ENCODE assay signal across 1 cellular context in genomic region chr3:15332405-15333098, GRCh38.
TF ChIP-seq lines count a peak whose summit lies in the region.

A gene with protein sequence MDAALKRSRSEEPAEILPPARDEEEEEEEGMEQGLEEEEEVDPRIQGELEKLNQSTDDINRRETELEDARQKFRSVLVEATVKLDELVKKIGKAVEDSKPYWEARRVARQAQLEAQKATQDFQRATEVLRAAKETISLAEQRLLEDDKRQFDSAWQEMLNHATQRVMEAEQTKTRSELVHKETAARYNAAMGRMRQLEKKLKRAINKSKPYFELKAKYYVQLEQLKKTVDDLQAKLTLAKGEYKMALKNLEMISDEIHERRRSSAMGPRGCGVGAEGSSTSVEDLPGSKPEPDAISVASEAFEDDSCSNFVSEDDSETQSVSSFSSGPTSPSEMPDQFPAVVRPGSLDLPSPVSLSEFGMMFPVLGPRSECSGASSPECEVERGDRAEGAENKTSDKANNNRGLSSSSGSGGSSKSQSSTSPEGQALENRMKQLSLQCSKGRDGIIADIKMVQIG (minus strand): TSS chr3:15332586. CDS start chr3:15332408, 178 bp downstream.

TF ChIP-seq in K562, 482 proteins besides CTCF, POLR2A, EP300 and RAD21 (continued from another document and continues in another):
- TF ChIP-seq, protein P1, sequence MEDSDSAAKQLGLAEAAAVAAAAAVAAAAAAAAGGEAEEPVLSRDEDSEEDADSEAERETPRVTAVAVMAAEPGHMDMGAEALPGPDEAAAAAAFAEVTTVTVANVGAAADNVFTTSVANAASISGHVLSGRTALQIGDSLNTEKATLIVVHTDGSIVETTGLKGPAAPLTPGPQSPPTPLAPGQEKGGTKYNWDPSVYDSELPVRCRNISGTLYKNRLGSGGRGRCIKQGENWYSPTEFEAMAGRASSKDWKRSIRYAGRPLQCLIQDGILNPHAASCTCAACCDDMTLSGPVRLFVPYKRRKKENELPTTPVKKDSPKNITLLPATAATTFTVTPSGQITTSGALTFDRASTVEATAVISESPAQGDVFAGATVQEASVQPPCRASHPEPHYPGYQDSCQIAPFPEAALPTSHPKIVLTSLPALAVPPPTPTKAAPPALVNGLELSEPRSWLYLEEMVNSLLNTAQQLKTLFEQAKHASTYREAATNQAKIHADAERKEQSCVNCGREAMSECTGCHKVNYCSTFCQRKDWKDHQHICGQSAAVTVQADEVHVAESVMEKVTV (CRISPR knock-in tag; IDR thresholded peaks at IDR 0.05), result peak; percentile 38; the same call in 1 of the 2 replicates
- peak; percentile 79; the same call in 1 of the 2 replicates for TF ChIP-seq SIN3B (IDR thresholded peaks at IDR 0.05; ENCODE audit: low read depth)
- no peak for TF ChIP-seq KAT8 (IDR thresholded peaks at IDR 0.05; ENCODE audit: low read depth)
- TF ChIP-seq KDM1A (IDR thresholded peaks at IDR 0.05), result no peak
- no peak for TF ChIP-seq ZC3H8 (IDR thresholded peaks at IDR 0.05)
- TF ChIP-seq BRF1 (IDR thresholded peaks at IDR 0.05; ENCODE audit: borderline replicate concordance, extremely low read depth, insufficient read length), result no peak
- 0 out of 2 replicates have a peak, but pooled peaks have one; percentile 17 for TF ChIP-seq KLF6 (CRISPR knock-in tag; IDR thresholded peaks at IDR 0.05; ENCODE audit: borderline replicate concordance)
- TF ChIP-seq SPI1 (IDR thresholded peaks at IDR 0.05; ENCODE audit: borderline replicate concordance, low read depth, low read length), result no peak
- peak; percentile 75 for TF ChIP-seq CCNT2 (IDR thresholded peaks at IDR 0.05; ENCODE audit: borderline replicate concordance, extremely low read depth, insufficient read length, low read depth, low read length)
- no peak for TF ChIP-seq ZNF668 (CRISPR knock-in tag; IDR thresholded peaks at IDR 0.05)
- TF ChIP-seq, protein P2, sequence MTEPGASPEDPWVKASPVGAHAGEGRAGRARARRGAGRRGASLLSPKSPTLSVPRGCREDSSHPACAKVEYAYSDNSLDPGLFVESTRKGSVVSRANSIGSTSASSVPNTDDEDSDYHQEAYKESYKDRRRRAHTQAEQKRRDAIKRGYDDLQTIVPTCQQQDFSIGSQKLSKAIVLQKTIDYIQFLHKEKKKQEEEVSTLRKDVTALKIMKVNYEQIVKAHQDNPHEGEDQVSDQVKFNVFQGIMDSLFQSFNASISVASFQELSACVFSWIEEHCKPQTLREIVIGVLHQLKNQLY (CRISPR knock-in tag; conservative IDR thresholded peaks at IDR 0.05), result peak; percentile 36 to 64; a peak in 1 of 4 replicates
- TF ChIP-seq ZBTB26 (CRISPR knock-in tag; IDR thresholded peaks at IDR 0.05), result 0 out of 2 replicates have a peak, but pooled peaks have one; percentile 46
- TF ChIP-seq, protein P3, sequence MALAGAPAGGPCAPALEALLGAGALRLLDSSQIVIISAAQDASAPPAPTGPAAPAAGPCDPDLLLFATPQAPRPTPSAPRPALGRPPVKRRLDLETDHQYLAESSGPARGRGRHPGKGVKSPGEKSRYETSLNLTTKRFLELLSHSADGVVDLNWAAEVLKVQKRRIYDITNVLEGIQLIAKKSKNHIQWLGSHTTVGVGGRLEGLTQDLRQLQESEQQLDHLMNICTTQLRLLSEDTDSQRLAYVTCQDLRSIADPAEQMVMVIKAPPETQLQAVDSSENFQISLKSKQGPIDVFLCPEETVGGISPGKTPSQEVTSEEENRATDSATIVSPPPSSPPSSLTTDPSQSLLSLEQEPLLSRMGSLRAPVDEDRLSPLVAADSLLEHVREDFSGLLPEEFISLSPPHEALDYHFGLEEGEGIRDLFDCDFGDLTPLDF (CRISPR knock-in tag; IDR thresholded peaks at IDR 0.05), result no peak
- TF ChIP-seq TGIF2 (CRISPR knock-in tag; IDR thresholded peaks at IDR 0.05), result no peak
- TF ChIP-seq MYBL2 (IDR thresholded peaks at IDR 0.05; ENCODE audit: low read depth), result no peak
- no peak for TF ChIP-seq MYBL2 (CRISPR knock-in tag; IDR thresholded peaks at IDR 0.05; ENCODE audit: borderline replicate concordance)
- TF ChIP-seq ZNF395 (CRISPR knock-in tag; IDR thresholded peaks at IDR 0.05), result peak; percentile 77
- TF ChIP-seq ZNF75A (CRISPR knock-in tag; IDR thresholded peaks at IDR 0.05), result no peak
- peak; percentile 94 for TF ChIP-seq MBD1 (CRISPR knock-in tag; IDR thresholded peaks at IDR 0.05)
- TF ChIP-seq ZNF146 (CRISPR knock-in tag; IDR thresholded peaks at IDR 0.05; ENCODE audit: unreplicated experiment), result no peak
- peak; percentile 38; the same call in 1 of the 2 replicates for TF ChIP-seq VEZF1 (CRISPR knock-in tag; IDR thresholded peaks at IDR 0.05)
- TF ChIP-seq HDAC8 (tag; IDR thresholded peaks at IDR 0.05), result 0 out of 2 replicates have a peak, but pooled peaks have one; percentile 24
- no peak; the same call in 1 of the 2 replicates for TF ChIP-seq HCFC1 (IDR thresholded peaks at IDR 0.05; ENCODE audit: low read depth, low read length)
- no peak for TF ChIP-seq HDAC3 (IDR thresholded peaks at IDR 0.05; ENCODE audit: borderline replicate concordance, partially characterized antibody)
- peak in 2 of 3 experiments; percentile 73 to 77 for TF ChIP-seq YY1 (IDR thresholded peaks at IDR 0.05; ENCODE audit: borderline replicate concordance in 1 of 3, control insufficient read depth in 1 of 3, extremely low read depth in 1 of 3, insufficient read depth in 3 of 3, insufficient read length in 1 of 3, insufficient replicate concordance in 2 of 3, low read depth in 1 of 3, low read length in 2 of 3)
- TF ChIP-seq MYC (IDR thresholded peaks at IDR 0.05; ENCODE audit: low read depth, low read length), result peak; percentile 47; the same call in 1 of the 2 replicates
- no peak for TF ChIP-seq MYC (CRISPR knock-in tag; IDR thresholded peaks at IDR 0.05; ENCODE audit: borderline replicate concordance, low read depth)
- no peak for TF ChIP-seq ZNF174 (CRISPR knock-in tag; IDR thresholded peaks at IDR 0.05)
- no peak for TF ChIP-seq ZC3H11A (IDR thresholded peaks at IDR 0.05; ENCODE audit: low read depth, low read length)
- no peak for TF ChIP-seq SMARCB1 (IDR thresholded peaks at IDR 0.05; ENCODE audit: insufficient read length, low read depth)
- peak in 1 of 2 experiments; percentile 9; a peak in 1 of 3 replicates for TF ChIP-seq CBX3 (IDR thresholded peaks at IDR 0.05; ENCODE audit: borderline replicate concordance in 1 of 2, low read length in 2 of 2)
- TF ChIP-seq, protein P4, sequence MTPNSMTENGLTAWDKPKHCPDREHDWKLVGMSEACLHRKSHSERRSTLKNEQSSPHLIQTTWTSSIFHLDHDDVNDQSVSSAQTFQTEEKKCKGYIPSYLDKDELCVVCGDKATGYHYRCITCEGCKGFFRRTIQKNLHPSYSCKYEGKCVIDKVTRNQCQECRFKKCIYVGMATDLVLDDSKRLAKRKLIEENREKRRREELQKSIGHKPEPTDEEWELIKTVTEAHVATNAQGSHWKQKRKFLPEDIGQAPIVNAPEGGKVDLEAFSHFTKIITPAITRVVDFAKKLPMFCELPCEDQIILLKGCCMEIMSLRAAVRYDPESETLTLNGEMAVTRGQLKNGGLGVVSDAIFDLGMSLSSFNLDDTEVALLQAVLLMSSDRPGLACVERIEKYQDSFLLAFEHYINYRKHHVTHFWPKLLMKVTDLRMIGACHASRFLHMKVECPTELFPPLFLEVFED (CRISPR knock-in tag; conservative IDR thresholded peaks at IDR 0.05), result 0 out of 2 replicates have a peak, but pooled peaks have one; percentile 55
- 0 out of 2 replicates have a peak, but pooled peaks have one; percentile 20 for TF ChIP-seq CBX5 (IDR thresholded peaks at IDR 0.05; ENCODE audit: borderline replicate concordance, low read depth)
- peak; percentile 92 for TF ChIP-seq GATAD2B (IDR thresholded peaks at IDR 0.05; ENCODE audit: borderline replicate concordance)
- TF ChIP-seq POLR2AphosphoS5 (IDR thresholded peaks at IDR 0.05; ENCODE audit: control insufficient read depth, insufficient read depth, low read depth, low read length), result 0 out of 2 replicates have a peak, but pooled peaks have one; percentile 26
- no peak for TF ChIP-seq ZNF197 (CRISPR knock-in tag; IDR thresholded peaks at IDR 0.05; ENCODE audit: low read depth)
- TF ChIP-seq ETV6 (IDR thresholded peaks at IDR 0.05; ENCODE audit: borderline replicate concordance in 1 of 2, low read depth in 2 of 2, low read length in 1 of 2), result no peak
- TF ChIP-seq ETV6 (CRISPR knock-in tag; IDR thresholded peaks at IDR 0.05; ENCODE audit: borderline replicate concordance), result 0 out of 2 replicates have a peak, but pooled peaks have one; percentile 20
- TF ChIP-seq ZNF408 (CRISPR knock-in tag; IDR thresholded peaks at IDR 0.05; ENCODE audit: low read depth), result no peak
- no peak for TF ChIP-seq KHSRP (IDR thresholded peaks at IDR 0.05)
- TF ChIP-seq CBX1 (IDR thresholded peaks at IDR 0.05; ENCODE audit: low read depth), result 0 out of 2 replicates have a peak, but pooled peaks have one; percentile 25
- 0 out of 2 replicates have a peak, but pooled peaks have one; percentile 40 for TF ChIP-seq NR3C1 (CRISPR knock-in tag; IDR thresholded peaks at IDR 0.05)
- TF ChIP-seq, protein P5, sequence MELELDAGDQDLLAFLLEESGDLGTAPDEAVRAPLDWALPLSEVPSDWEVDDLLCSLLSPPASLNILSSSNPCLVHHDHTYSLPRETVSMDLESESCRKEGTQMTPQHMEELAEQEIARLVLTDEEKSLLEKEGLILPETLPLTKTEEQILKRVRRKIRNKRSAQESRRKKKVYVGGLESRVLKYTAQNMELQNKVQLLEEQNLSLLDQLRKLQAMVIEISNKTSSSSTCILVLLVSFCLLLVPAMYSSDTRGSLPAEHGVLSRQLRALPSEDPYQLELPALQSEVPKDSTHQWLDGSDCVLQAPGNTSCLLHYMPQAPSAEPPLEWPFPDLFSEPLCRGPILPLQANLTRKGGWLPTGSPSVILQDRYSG (tag; conservative IDR thresholded peaks at IDR 0.05; ENCODE audit: low read depth), result peak; percentile 63; the same call in 1 of the 2 replicates
- peak; percentile 14; the same call in 1 of the 2 replicates for TF ChIP-seq SMARCA5 (IDR thresholded peaks at IDR 0.05)
- TF ChIP-seq SRSF3 (IDR thresholded peaks at IDR 0.05; ENCODE audit: insufficient read depth, low read length), result no peak
- peak; percentile 87 for TF ChIP-seq RBBP5 (IDR thresholded peaks at IDR 0.05; ENCODE audit: borderline replicate concordance, insufficient read depth, low read length, poor library complexity, severe bottlenecking)
- no peak for TF ChIP-seq SIRT6 (IDR thresholded peaks at IDR 0.05; ENCODE audit: low read depth, low read length)
- 0 out of 2 replicates have a peak, but pooled peaks have one; percentile 88 for TF ChIP-seq THRAP3 (IDR thresholded peaks at IDR 0.05; ENCODE audit: borderline replicate concordance)
- no peak for TF ChIP-seq GATAD2A (IDR thresholded peaks at IDR 0.05)
- TF ChIP-seq POLR2B (IDR thresholded peaks at IDR 0.05; ENCODE audit: low read depth, partially characterized antibody), result no peak
- TF ChIP-seq HMG20A (CRISPR knock-in tag; conservative IDR thresholded peaks at IDR 0.05), result no peak
- peak; percentile 38; the same call in 1 of the 2 replicates for TF ChIP-seq LCOR (CRISPR knock-in tag; IDR thresholded peaks at IDR 0.05)
- TF ChIP-seq PHF8 (IDR thresholded peaks at IDR 0.05; ENCODE audit: borderline replicate concordance, low read length), result peak; percentile 70; the same call in 1 of the 2 replicates
- peak; percentile 92 for TF ChIP-seq CXXC5 (CRISPR knock-in tag; IDR thresholded peaks at IDR 0.05)
- no peak for TF ChIP-seq POLR3A (IDR thresholded peaks at IDR 0.05; ENCODE audit: borderline replicate concordance, extremely low read depth, insufficient read depth, insufficient read length)
- TF ChIP-seq FOXK2 (conservative IDR thresholded peaks at IDR 0.05 in 1 of 2, IDR thresholded peaks at IDR 0.05 in 1 of 2; ENCODE audit: low read depth in 2 of 2), result no peak
- TF ChIP-seq SIX5 (IDR thresholded peaks at IDR 0.05; ENCODE audit: borderline replicate concordance in 1 of 2, insufficient read depth in 1 of 2, low read depth in 1 of 2, low read length in 2 of 2), result no peak
- peak in 1 of 2 experiments; percentile 7; a peak in 1 of 4 replicates for TF ChIP-seq TBL1XR1 (IDR thresholded peaks at IDR 0.05; ENCODE audit: low read length in 2 of 2)
- TF ChIP-seq NR2F6 (CRISPR knock-in tag; IDR thresholded peaks at IDR 0.05), result no peak
- no peak for TF ChIP-seq ZNF717 (CRISPR knock-in tag; IDR thresholded peaks at IDR 0.05)
